29 cellular contexts compared by ENCODE assay signal in genomic region chr4:128986019-128986418, GRCh38.
"Had no signal": no experiment of that assay in that cellular context is flagged by ENCODE, and none has a peak within 500 bp of the region (broad histone marks: within the 10 kb centered on the region; RNA-seq: fewer than 3 reads in every experiment).

No MANE protein-coding gene starts in this region.

- DNase-seq: hypothalamus; kidney glomerular epithelial cell; left cardiac atrium; left ventricle myocardium superior; lower lobe of right lung; mammary epithelial cell; mesenchymal stem cell; naive thymus-derived CD8-positive, alpha-beta T cell; nucleus accumbens; stimulated activated CD4-positive, alpha-beta T cell treated with anti-CD3 and anti-CD28 coated beads, Interleukin-12 subunit alpha, Interleukin-12 subunit beta, amount 100 ng/mL, for 4 hours; stimulated activated CD4-positive, alpha-beta T cell treated with anti-CD3 and anti-CD28 coated beads, Interleukin-15, amount 100 ng/mL, for 24 hours; stimulated activated CD4-positive, alpha-beta T cell treated with anti-CD3 and anti-CD28 coated beads, Interleukin-2, amount 100 ng/mL, for 24 hours; stimulated activated CD4-positive, alpha-beta T cell treated with anti-CD3 and anti-CD28 coated beads, Interleukin-4, amount 100 ng/mL, for 1 hour; stimulated activated naive B cell treated with anti-CD40 and anti-IgM and Interleukin-4, amounts not matched to agents 10 μg/mL and 1 μg/mL and 100 μg/mL, for 72 hours; stimulated activated naive CD8-positive, alpha-beta T cell treated with anti-CD3 and anti-CD28 coated beads, Interleukin-15, Interleukin-2, amounts not matched to agents 100 U/mL and 50 U/mL, for 24 hours; stomach; testis; thyroid gland; transverse colon; upper lobe of right lung had no signal

- H3K27ac Mint-ChIP-seq: nephron; stimulated activated naive B cell treated with anti-CD40 and anti-IgM and Interleukin-4, amounts not matched to agents 10 μg/mL and 1 μg/mL and 100 μg/mL, for 72 hours had no signal

- H3K4me1 ChIP-seq: lower lobe of right lung, right atrium auricular region, stomach, testis, thyroid gland, transverse colon, upper lobe of right lung had no signal

- H3K4me3 ChIP-seq: lower lobe of right lung, right atrium auricular region, skin epidermis, stomach, testis, thyroid gland, transverse colon, upper lobe of right lung had no signal

- H3K27me3 ChIP-seq: right atrium auricular region, stomach, testis, thyroid gland, transverse colon, upper lobe of right lung had no signal

- ATAC-seq: left cardiac atrium; left lobe of liver; left ventricle myocardium superior; lower lobe of right lung; naive thymus-derived CD8-positive, alpha-beta T cell; sciatic nerve; stimulated activated naive B cell treated with anti-CD40 and anti-IgM and Interleukin-4, amounts not matched to agents 10 μg/mL and 1 μg/mL and 100 μg/mL, for 72 hours; stimulated activated naive CD8-positive, alpha-beta T cell treated with anti-CD3 and anti-CD28 coated beads, Interleukin-15, Interleukin-2, amounts not matched to agents 100 U/mL and 50 U/mL, for 24 hours; upper lobe of right lung had no signal

- H3K9me3 ChIP-seq: lower lobe of right lung, right atrium auricular region, testis, thyroid gland, upper lobe of right lung had no signal

- FAIRE-seq: keratinocyte, urothelium cell line had no signal

- H3K36me3 ChIP-seq: right atrium auricular region, thyroid gland had no signal

- H3K4me1 Mint-ChIP-seq: naive thymus-derived CD8-positive, alpha-beta T cell; nephron; neural crest cell; stimulated activated naive B cell treated with anti-CD40 and anti-IgM and Interleukin-4, amounts not matched to agents 10 μg/mL and 1 μg/mL and 100 μg/mL, for 72 hours had no signal

- H3K27ac ChIP-seq: lower lobe of right lung, right atrium auricular region, skin epidermis, stomach, testis, thyroid gland, transverse colon, upper lobe of right lung had no signal

- H3K4me3 Mint-ChIP-seq: nephron; neural crest cell; stimulated activated naive B cell treated with anti-CD40 and anti-IgM and Interleukin-4, amounts not matched to agents 10 μg/mL and 1 μg/mL and 100 μg/mL, for 72 hours had no signal

- H3K27me3 Mint-ChIP-seq: naive thymus-derived CD8-positive, alpha-beta T cell; progenitor cell of endocrine pancreas; stimulated activated naive B cell treated with anti-CD40 and anti-IgM and Interleukin-4, amounts not matched to agents 10 μg/mL and 1 μg/mL and 100 μg/mL, for 72 hours had no signal
